In genomic region chr21:16211339-16212303, GRCh38 we compare ENCODE assay signal across 1 cellular context.
TF ChIP-seq lines count a peak whose summit lies in the region.

No MANE protein-coding gene starts in this region.

TF ChIP-seq in liver, 16 proteins besides CTCF, POLR2A, EP300 and RAD21 (continued from another document):
- TF ChIP-seq REST (IDR thresholded peaks at IDR 0.05) (no peak), HNF4A (conservative IDR thresholded peaks at IDR 0.05) (peak; percentile 77 to 84), YY1 (IDR thresholded peaks at IDR 0.05) (peak; percentile 39), GABPA (IDR thresholded peaks at IDR 0.05 in 1 of 2, conservative IDR thresholded peaks at IDR 0.05 in 1 of 2) (no peak), SP1 (IDR thresholded peaks at IDR 0.05) (peak; percentile 63), FOXA1 (IDR thresholded peaks at IDR 0.05) (no peak), ZBTB33 (IDR thresholded peaks at IDR 0.05) (peak; percentile 33), TAF1 (conservative IDR thresholded peaks at IDR 0.05) (no peak), RXRA (IDR thresholded peaks at IDR 0.05) (peak; percentile 38 to 41), JUND (IDR thresholded peaks at IDR 0.05) (peak; percentile 49 to 65), NR2F2 (IDR thresholded peaks at IDR 0.05) (no peak), ATF3 (IDR thresholded peaks at IDR 0.05) (peak; percentile 64)
TF ChIP-seq in liver: peak in this region for 9.
